Comparison of ENCODE assay signal across 17 cellular contexts in genomic region chr20:13271977-13272975, GRCh38.
"Had no signal": no experiment of that assay in that cellular context is flagged by ENCODE, and none has a peak within 500 bp of the region (broad histone marks: within the 10 kb centered on the region; RNA-seq: fewer than 3 reads in every experiment).

No MANE protein-coding gene starts in this region.

- H3K4me3 Mint-ChIP-seq: activated CD8-positive, alpha-beta T cell treated with anti-CD3 and anti-CD28 coated beads for 36 hours; activated T-cell treated with anti-CD3 and anti-CD28 coated beads, Interleukin-2, amount 50 U/mL, for 4 hours; naive thymus-derived CD4-positive, alpha-beta T cell; stimulated activated memory B cell treated with anti-CD40 and anti-IgM and Interleukin-4, amounts not matched to agents 10 μg/mL and 1 μg/mL and 100 μg/mL, for 72 hours; T-helper 17 cell had no signal

- H3K9me3 Mint-ChIP-seq: activated CD8-positive, alpha-beta T cell treated with anti-CD3 and anti-CD28 coated beads for 36 hours; activated T-cell treated with anti-CD3 and anti-CD28 coated beads, Interleukin-2, amount 50 U/mL, for 4 hours; stimulated activated memory B cell treated with anti-CD40 and anti-IgM and Interleukin-4, amounts not matched to agents 10 μg/mL and 1 μg/mL and 100 μg/mL, for 72 hours had no signal

- H3K4me3 ChIP-seq: mucosa of descending colon, pancreas, thyroid gland had no signal

- ATAC-seq: activated CD8-positive, alpha-beta T cell treated with anti-CD3 and anti-CD28 coated beads for 36 hours; activated T-cell treated with anti-CD3 and anti-CD28 coated beads, Interleukin-2, amount 50 U/mL, for 4 hours; esophagus mucosa; foreskin keratinocyte; mucosa of descending colon; naive thymus-derived CD4-positive, alpha-beta T cell; pancreas; stimulated activated memory B cell treated with anti-CD40 and anti-IgM and Interleukin-4, amounts not matched to agents 10 μg/mL and 1 μg/mL and 100 μg/mL, for 72 hours; T-helper 17 cell had no signal

- H3K27me3 ChIP-seq: foreskin keratinocyte, pancreas, thyroid gland had no signal

- H3K36me3 Mint-ChIP-seq: stimulated activated memory B cell treated with anti-CD40 and anti-IgM and Interleukin-4, amounts not matched to agents 10 μg/mL and 1 μg/mL and 100 μg/mL, for 72 hours had no signal

- H3K9me3 ChIP-seq: mucosa of descending colon, pancreas, thyroid gland had no signal

- H3K4me1 Mint-ChIP-seq: stimulated activated memory B cell treated with anti-CD40 and anti-IgM and Interleukin-4, amounts not matched to agents 10 μg/mL and 1 μg/mL and 100 μg/mL, for 72 hours had no signal

- DNase-seq: activated CD4-positive, alpha-beta T cell treated with anti-CD3 and anti-CD28 coated beads for 4 hours; activated CD8-positive, alpha-beta T cell treated with anti-CD3 and anti-CD28 coated beads for 36 hours; activated effector memory CD4-positive, alpha-beta T cell treated with Interleukin-2 at 50 U/mL for 16 hours; activated naive CD4-positive, alpha-beta T cell treated with anti-CD3 and anti-CD28 coated beads, Interleukin-2, amount 50 U/mL, for 16 hours; activated T-cell treated with anti-CD3 and anti-CD28 coated beads, Interleukin-2, amount 50 U/mL, for 4 hours; caudate nucleus; foreskin keratinocyte; head of caudate nucleus; mammary epithelial cell; mucosa of descending colon; naive thymus-derived CD4-positive, alpha-beta T cell; pancreas; stimulated activated CD4-positive, alpha-beta T cell treated with anti-CD3 and anti-CD28 coated beads, Interleukin-2, amount 100 ng/mL, for 48 hours; T-helper 17 cell; thyroid gland had no signal

- H3K27ac Mint-ChIP-seq: activated CD8-positive, alpha-beta T cell treated with anti-CD3 and anti-CD28 coated beads for 36 hours; naive thymus-derived CD4-positive, alpha-beta T cell; stimulated activated memory B cell treated with anti-CD40 and anti-IgM and Interleukin-4, amounts not matched to agents 10 μg/mL and 1 μg/mL and 100 μg/mL, for 72 hours; T-helper 17 cell had no signal

- H3K4me1 ChIP-seq: foreskin keratinocyte, pancreas had no signal

- H3K27ac ChIP-seq: foreskin keratinocyte, pancreas, thyroid gland had no signal

- H3K36me3 ChIP-seq: pancreas had no signal

- H3K27me3 Mint-ChIP-seq: T-helper 17 cell had no signal
